22 cellular contexts compared by ENCODE assay signal in the genomic region with DNA sequence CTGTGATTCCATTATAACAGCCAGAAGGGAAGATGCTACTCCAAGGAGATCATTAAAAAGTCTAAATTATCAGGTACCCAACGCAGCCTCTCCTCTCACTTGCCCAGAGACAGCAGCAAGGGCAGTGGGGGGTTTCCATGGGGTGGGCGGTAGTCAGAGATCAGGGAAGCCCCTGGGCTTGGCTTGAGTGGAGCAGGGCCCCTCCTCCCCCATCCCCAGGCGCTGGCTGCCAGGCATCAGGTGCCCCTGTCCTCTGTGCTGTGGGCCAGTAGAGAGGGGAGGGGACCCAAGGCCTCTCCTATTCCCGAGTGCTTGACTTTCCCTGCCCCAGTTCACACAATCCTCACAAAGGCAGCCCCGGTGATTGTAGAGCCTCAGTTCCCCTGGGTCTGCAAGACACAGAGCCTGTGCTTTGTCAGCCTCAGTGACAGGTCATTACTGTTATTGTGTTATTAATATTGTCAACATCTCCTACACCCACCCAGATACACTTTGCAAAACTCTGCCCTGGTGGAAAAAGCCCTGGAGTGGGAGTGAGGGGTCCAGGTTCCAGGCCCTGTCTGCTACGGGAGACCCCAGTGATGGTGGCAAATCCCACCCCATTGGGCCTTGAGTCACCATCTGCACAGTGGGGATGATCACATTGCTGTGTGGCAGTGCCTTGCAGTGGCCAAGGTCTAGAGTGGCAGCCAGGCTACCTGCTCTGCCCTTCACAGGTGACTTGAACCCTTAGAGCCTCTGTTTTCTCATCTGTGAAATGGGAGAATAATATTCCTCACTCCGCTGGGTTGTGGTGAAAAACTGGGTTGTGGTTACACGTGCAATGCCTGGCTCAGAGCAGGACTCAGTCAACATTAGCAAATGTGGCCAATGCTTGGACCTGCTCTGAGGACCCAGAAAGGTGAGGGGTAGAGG. TPM values are rescaled to one million over a fixed set of nuclear protein-coding genes. Genes with fewer than 3 reads are reported as not detected.
DNase-seq lines count a peak whose midpoint lies in the region; ATAC-seq and TF ChIP-seq lines count a peak whose summit lies in the region.
"Had no signal": no experiment of that assay in that cellular context is flagged by ENCODE, and none has a peak within 500 bp of the region (broad histone marks: within the 10 kb centered on the region; RNA-seq: fewer than 3 reads in every experiment).

No MANE protein-coding gene starts in this region.

- no peak for TF ChIP-seq EP300 in SK-N-SH (IDR thresholded peaks at IDR 0.05; ENCODE audit: borderline replicate concordance in 1 of 2, low read depth in 1 of 2, low read length in 1 of 2)

- DNase-seq in SK-N-SH (no peak), NCI-H69 (lab: John Stamatoyannopoulos, UW) (peak; percentile 46), dorsolateral prefrontal cortex (no peak), NCI-H2171 (lab: John Stamatoyannopoulos, UW) (no peak), thyroid gland (no peak)
- DNase-seq in activated CD4-positive, alpha-beta T cell treated with anti-CD3 and anti-CD28 coated beads for 48 hours, result no peak
- DNase-seq: AML-193; C1 segment of cervical spinal cord; CD4-positive, alpha-beta memory T cell; GM23248; HFFc6; IMR-90; NCI-H1048; NCI-H187; NCI-H2081 treated with DMSO at 0.1 percent for 48 hours; NCI-H526 treated with DMSO at 0.1 percent for 48 hours; Peyer's patch; SHP77 treated with DMSO at 0.1 percent for 48 hours had no signal

- H3K9me3 ChIP-seq in SK-N-SH (no peaks in the 10 kb centered on the region), thyroid gland (no peaks in the 10 kb centered on the region)
- H3K9me3 ChIP-seq: HAP-1, Peyer's patch had no signal

- no peak overlapping the region for H3K4me2 ChIP-seq in SK-N-SH
- H3K4me2 ChIP-seq: KMS-11 had no signal

- H2AFZ ChIP-seq in SK-N-SH (ENCODE audit: low read depth), result no peak overlapping the region
- H2AFZ ChIP-seq: GM23248 had no signal

- H3K27ac ChIP-seq in SK-N-SH (ENCODE audit: low read depth in 2 of 2, low read length in 1 of 2), result no peak overlapping the region
- peak overlapping the region in 36 of 59 donors; percentile 2 to 77 (median 53) for H3K27ac ChIP-seq in dorsolateral prefrontal cortex
- H3K27ac ChIP-seq in thyroid gland, result no peak overlapping the region
- H3K27ac ChIP-seq: GM23248, KMS-11, Peyer's patch, SK-N-MC had no signal

- TF ChIP-seq CTCF in SK-N-SH (IDR thresholded peaks at IDR 0.05) (no peak), dorsolateral prefrontal cortex (IDR thresholded peaks at IDR 0.05 in 54 of 56, conservative IDR thresholded peaks at IDR 0.05 in 2 of 56; ENCODE audit: low read depth in 1 of 56, partially characterized antibody in 56 of 56) (no peak), thyroid gland (IDR thresholded peaks at IDR 0.05) (no peak)

- H3K9me2 ChIP-seq in SK-N-SH, result no peaks in the 10 kb centered on the region

- TF ChIP-seq POLR2A in thyroid gland (IDR thresholded peaks at IDR 0.05), result no peak

- H3K36me3 ChIP-seq in SK-N-SH (replicated peaks in 1 of 2; ENCODE audit: control insufficient read depth in 1 of 2, insufficient read depth in 2 of 2, low read length in 1 of 2), result no peaks in the 10 kb centered on the region
- H3K36me3 ChIP-seq in thyroid gland, result no peaks in the 10 kb centered on the region
- H3K36me3 ChIP-seq: HAP-1, Peyer's patch had no signal

- H3K4me1 ChIP-seq in SK-N-SH (ENCODE audit: control insufficient read depth in 1 of 2, insufficient read depth in 2 of 2, low read depth in 1 of 2, low read length in 1 of 2), result peaks cover 0 to 15% of the 10 kb centered on the region in 2 experiments; a peak in 1 of 4 replicates
- H3K4me1 ChIP-seq in thyroid gland, result no peaks in the 10 kb centered on the region
- H3K4me1 ChIP-seq: HAP-1, Peyer's patch had no signal

- H3F3A ChIP-seq in SK-N-SH (replicated peaks; ENCODE audit: insufficient read depth), result no peaks in the 10 kb centered on the region

- H3K79me2 ChIP-seq in SK-N-SH (ENCODE audit: insufficient read depth), result no peaks in the 10 kb centered on the region

- intact Hi-C loops in dorsolateral prefrontal cortex (cut with DNase I) (no loop called here), thyroid gland (cut with DNase I) (no loop called here)

- H3K9ac ChIP-seq in SK-N-SH, result no peak overlapping the region
- H3K9ac ChIP-seq: GM23248, KMS-11 had no signal

- TF ChIP-seq RAD21 in SK-N-SH (IDR thresholded peaks at IDR 0.05; ENCODE audit: low read length), result no peak

- WGBS in SK-N-SH (ENCODE audit: low lambda C conversion rate), result 46% methylated on average over 5 of the region's 8 CpGs
- 56 to 71% methylated on average over 5 to 8 of the region's 8 CpGs for WGBS in thyroid gland, 2 donors

- H3K27me3 ChIP-seq in SK-N-SH (ENCODE audit: insufficient read depth) (no peaks in the 10 kb centered on the region), dorsolateral prefrontal cortex (peaks cover 0 to 20% (median 0%) of the 10 kb centered on the region in 45 donors), thyroid gland (no peaks in the 10 kb centered on the region)
- H3K27me3 ChIP-seq: Peyer's patch had no signal

- H3K4me3 ChIP-seq in SK-N-SH (ENCODE audit: low read depth in 2 of 2, low read length in 1 of 2) (no peak overlapping the region), dorsolateral prefrontal cortex (no peak overlapping the region), thyroid gland (replicated peaks in 1 of 3) (no peak overlapping the region)
- H3K4me3 ChIP-seq: GM23248, HAP-1, Peyer's patch, SK-N-MC had no signal

- H4K20me1 ChIP-seq in SK-N-SH (ENCODE audit: insufficient read depth), result no peaks in the 10 kb centered on the region

- ATAC-seq in SK-N-SH treated with all-trans-retinoic acid at 6 μM for 48 hours, result no peak

- CTCF ChIA-PET in SK-N-SH (lab: Yijun Ruan, JAX), result interaction anchor here (1.6 kb wide), 1 partner anchor 23 kb away, joined by 4 read pairs; no protein-coding TSS in a partner anchor

- POLR2A ChIA-PET in SK-N-SH (lab: Yijun Ruan, JAX), result interaction anchor here (1.2 kb wide), 1 partner anchor 88 kb away, joined by 3 read pairs; no protein-coding TSS in a partner anchor

TF ChIP-seq in SK-N-SH, 30 proteins besides CTCF, POLR2A, EP300 and RAD21:
- no peak for TF ChIP-seq YY1 (IDR thresholded peaks at IDR 0.05; ENCODE audit: low read depth)
- 0 out of 2 replicates have a peak, but pooled peaks have one; percentile 30 for TF ChIP-seq FOXJ3 (CRISPR knock-in tag; IDR thresholded peaks at IDR 0.05)

TF ChIP-seq in SK-N-SH treated with all-trans-retinoic acid at 6 μM for 48 hours, 23 proteins besides CTCF, POLR2A, EP300 and RAD21:
- TF ChIP-seq ZNF8 (CRISPR knock-in tag; IDR thresholded peaks at IDR 0.05), result no peak
- TF ChIP-seq ZC3H10 (CRISPR knock-in tag; IDR thresholded peaks at IDR 0.05), result no peak
- TF ChIP-seq TCF4 (CRISPR knock-in tag; IDR thresholded peaks at IDR 0.05; ENCODE audit: borderline replicate concordance), result no peak
- no peak for TF ChIP-seq ESRRG (CRISPR knock-in tag; IDR thresholded peaks at IDR 0.05)
- no peak for TF ChIP-seq TOX (CRISPR knock-in tag; IDR thresholded peaks at IDR 0.05; ENCODE audit: borderline replicate concordance)
- no peak for TF ChIP-seq GLIS3 (CRISPR knock-in tag; IDR thresholded peaks at IDR 0.05)
- TF ChIP-seq ZNF70 (CRISPR knock-in tag; IDR thresholded peaks at IDR 0.05), result no peak
- TF ChIP-seq, protein P1, sequence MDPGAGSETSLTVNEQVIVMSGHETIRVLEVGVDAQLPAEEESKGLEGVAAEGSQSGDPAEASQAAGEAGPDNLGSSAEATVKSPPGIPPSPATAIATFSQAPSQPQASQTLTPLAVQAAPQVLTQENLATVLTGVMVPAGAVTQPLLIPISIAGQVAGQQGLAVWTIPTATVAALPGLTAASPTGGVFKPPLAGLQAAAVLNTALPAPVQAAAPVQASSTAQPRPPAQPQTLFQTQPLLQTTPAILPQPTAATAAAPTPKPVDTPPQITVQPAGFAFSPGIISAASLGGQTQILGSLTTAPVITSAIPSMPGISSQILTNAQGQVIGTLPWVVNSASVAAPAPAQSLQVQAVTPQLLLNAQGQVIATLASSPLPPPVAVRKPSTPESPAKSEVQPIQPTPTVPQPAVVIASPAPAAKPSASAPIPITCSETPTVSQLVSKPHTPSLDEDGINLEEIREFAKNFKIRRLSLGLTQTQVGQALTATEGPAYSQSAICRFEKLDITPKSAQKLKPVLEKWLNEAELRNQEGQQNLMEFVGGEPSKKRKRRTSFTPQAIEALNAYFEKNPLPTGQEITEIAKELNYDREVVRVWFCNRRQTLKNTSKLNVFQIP (CRISPR knock-in tag; IDR thresholded peaks at IDR 0.05; ENCODE audit: borderline replicate concordance, low read depth), result no peak
- no peak for TF ChIP-seq ARNTL (CRISPR knock-in tag; IDR thresholded peaks at IDR 0.05; ENCODE audit: borderline replicate concordance, low read depth)
- TF ChIP-seq, protein P2, sequence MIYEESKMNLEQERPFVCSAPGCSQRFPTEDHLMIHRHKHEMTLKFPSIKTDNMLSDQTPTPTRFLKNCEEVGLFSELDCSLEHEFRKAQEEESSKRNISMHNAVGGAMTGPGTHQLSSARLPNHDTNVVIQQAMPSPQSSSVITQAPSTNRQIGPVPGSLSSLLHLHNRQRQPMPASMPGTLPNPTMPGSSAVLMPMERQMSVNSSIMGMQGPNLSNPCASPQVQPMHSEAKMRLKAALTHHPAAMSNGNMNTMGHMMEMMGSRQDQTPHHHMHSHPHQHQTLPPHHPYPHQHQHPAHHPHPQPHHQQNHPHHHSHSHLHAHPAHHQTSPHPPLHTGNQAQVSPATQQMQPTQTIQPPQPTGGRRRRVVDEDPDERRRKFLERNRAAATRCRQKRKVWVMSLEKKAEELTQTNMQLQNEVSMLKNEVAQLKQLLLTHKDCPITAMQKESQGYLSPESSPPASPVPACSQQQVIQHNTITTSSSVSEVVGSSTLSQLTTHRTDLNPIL (CRISPR knock-in tag; IDR thresholded peaks at IDR 0.05; ENCODE audit: low read depth), result no peak
- TF ChIP-seq BACH2 (CRISPR knock-in tag; IDR thresholded peaks at IDR 0.05; ENCODE audit: borderline replicate concordance), result no peak
- no peak for TF ChIP-seq SNAI2 (CRISPR knock-in tag; IDR thresholded peaks at IDR 0.05)

RNA-seq across cellular contexts. Expression of a gene that starts 57.9 kb away (rescaled TPM):
- polyA plus RNA-seq in SK-N-SH (2012; rRNA removed), result 6.3 and 7.0 TPM in 2 replicates
- 2.8 and 5.3 TPM in 2 replicates for polyA plus RNA-seq in SK-N-SH (2012; cell fraction: cytosol; rRNA removed)
- 9.3 and 10.3 TPM in 2 replicates for polyA plus RNA-seq in SK-N-SH (2012; cell fraction: nucleus; rRNA removed)
- total RNA-seq in dorsolateral prefrontal cortex (10 to 100 TPM; 11.9 to 45.9 (median 24.6) TPM), thyroid gland (10 to 100 TPM; 20.4 to 42.0 (median 31.6) TPM)

RNA-seq across cellular contexts. Expression of a gene that starts 58.2 kb away (rescaled TPM):
- 14.8 and 15.9 TPM in 2 replicates for polyA plus RNA-seq in SK-N-SH (2012; rRNA removed)
- polyA plus RNA-seq in SK-N-SH (2012; cell fraction: cytosol; rRNA removed), result 11.7 and 14.3 TPM in 2 replicates
- 18.6 and 20.3 TPM in 2 replicates for polyA plus RNA-seq in SK-N-SH (2012; cell fraction: nucleus; rRNA removed)
- total RNA-seq in dorsolateral prefrontal cortex (10 to 100 TPM; 17.6 to 53.8 (median 31.3) TPM), thyroid gland (10 to 100 TPM; 40.3 to 82.2 (median 69.7) TPM)

Comparison
In these comparisons a context has a peak if more than half of its experiments do, and no peak if none do; other contexts are left out.
1. H3K27ac ChIP-seq: peak in dorsolateral prefrontal cortex (36 of 59); none in SK-N-SH (0 of 2) and thyroid gland (0 of 3).